In genomic region chr14:105047283-105048016, GRCh38 we compare ENCODE assay signal across 23 cellular contexts. TPM values are rescaled to one million over a fixed set of nuclear protein-coding genes. Genes with fewer than 3 reads are reported as not detected.
A peak's percentile ranks its signal among the peaks of the same experiment; 100 is the strongest.
DNase-seq lines count a peak whose midpoint lies in the region; ATAC-seq, FAIRE-seq and TF ChIP-seq lines count a peak whose summit lies in the region.
"Had no signal": no experiment of that assay in that cellular context is flagged by ENCODE, and none has a peak within 500 bp of the region (broad histone marks: within the 10 kb centered on the region; RNA-seq: fewer than 3 reads in every experiment).

No MANE protein-coding gene starts in this region.

- no peak overlapping the region for H3K27ac ChIP-seq in kidney (ENCODE audit: low read depth in 2 of 2, low read length in 2 of 2)
- H3K27ac ChIP-seq: ascending aorta, gastrocnemius medialis, psoas muscle, thyroid gland, VCaP had no signal

- H3K4me3 ChIP-seq in kidney (ENCODE audit: low read length in 2 of 2), result no peak overlapping the region
- H3K4me3 ChIP-seq: ascending aorta, gastrocnemius medialis, psoas muscle, thyroid gland had no signal

- peak overlapping the region; percentile 37 for H3K27ac Mint-ChIP-seq in stimulated activated naive B cell treated with anti-CD40 and anti-IgM and Interleukin-4, amounts not matched to agents 10 μg/mL and 1 μg/mL and 100 μg/mL, for 72 hours
- H3K27ac Mint-ChIP-seq in HFFc6, result no peak overlapping the region
- H3K27ac Mint-ChIP-seq: activated CD8-positive, alpha-beta memory T cell treated with anti-CD3 and anti-CD28 coated beads, Interleukin-2, amount 10 ng/mL, durations not matched to agents 7 days and 5 days; H9; T-helper 1 cell treated with Interleukin-12 subunit alpha and Interleukin-12 subunit beta and Interleukin-4 antibody, amounts not matched to agents 30 μg/mL and 1 μg/mL, for 36 hours had no signal

- peak; percentile 45 for DNase-seq in stimulated activated CD4-positive, alpha-beta T cell treated with anti-CD3 and anti-CD28 coated beads, Interleukin-15, amount 100 ng/mL, for 24 hours
- no peak for DNase-seq in stimulated activated CD4-positive, alpha-beta T cell treated with anti-CD3 and anti-CD28 coated beads, Interleukin-1b, Interleukin-23, amount 100 ng/mL, for 48 hours
- DNase-seq in kidney, result peak; percentile 77
- DNase-seq in stimulated activated naive B cell treated with anti-CD40 and anti-IgM and Interleukin-4, amounts not matched to agents 10 μg/mL and 1 μg/mL and 100 μg/mL, for 72 hours, result no peak
- DNase-seq in HFFc6, result no peak
- DNase-seq: activated CD8-positive, alpha-beta memory T cell treated with anti-CD3 and anti-CD28 coated beads, Interleukin-2, amount 10 ng/mL, durations not matched to agents 7 days and 5 days; DMS79 treated with DMSO at 0.1 percent for 48 hours; gastrocnemius medialis; H9; NCI-H146; OCI-M1; SHP77 treated with DMSO at 0.1 percent for 48 hours; thyroid gland had no signal

- peak; percentile 6 for TF ChIP-seq POLR2A in GM19193 (IDR thresholded peaks at IDR 0.05; ENCODE audit: extremely low read depth, insufficient read depth, insufficient read length)

- no peaks in the 10 kb centered on the region for H3K36me3 ChIP-seq in kidney (ENCODE audit: control insufficient read depth in 1 of 2, insufficient read depth in 2 of 2, low read length in 2 of 2)
- H3K36me3 ChIP-seq: ascending aorta, gastrocnemius medialis, thyroid gland had no signal

- peak overlapping the region; percentile 13 to 22 for H3K4me3 Mint-ChIP-seq in stimulated activated naive B cell treated with anti-CD40 and anti-IgM and Interleukin-4, amounts not matched to agents 10 μg/mL and 1 μg/mL and 100 μg/mL, for 72 hours
- no peak overlapping the region for H3K4me3 Mint-ChIP-seq in HFFc6
- H3K4me3 Mint-ChIP-seq: activated CD8-positive, alpha-beta memory T cell treated with anti-CD3 and anti-CD28 coated beads, Interleukin-2, amount 10 ng/mL, durations not matched to agents 7 days and 5 days; central memory CD8-positive, alpha-beta T cell; H9; neural crest cell; T-helper 1 cell treated with Interleukin-12 subunit alpha and Interleukin-12 subunit beta and Interleukin-4 antibody, amounts not matched to agents 30 μg/mL and 1 μg/mL, for 36 hours had no signal

- peaks cover 0 to 8% of the 10 kb centered on the region in 2 donors for H3K4me1 ChIP-seq in kidney (ENCODE audit: control insufficient read depth in 1 of 2, insufficient read depth in 1 of 2, low read depth in 1 of 2, low read length in 2 of 2)
- H3K4me1 ChIP-seq: ascending aorta, gastrocnemius medialis, psoas muscle had no signal

- peak; percentile 22 to 39 for ATAC-seq in stimulated activated naive B cell treated with anti-CD40 and anti-IgM and Interleukin-4, amounts not matched to agents 10 μg/mL and 1 μg/mL and 100 μg/mL, for 72 hours (replicated peaks)
- no peak for ATAC-seq in GM18858 (IDR thresholded peaks at IDR 0.05; ENCODE audit: unreplicated experiment)
- ATAC-seq: activated CD8-positive, alpha-beta memory T cell treated with anti-CD3 and anti-CD28 coated beads, Interleukin-2, amount 10 ng/mL, durations not matched to agents 7 days and 5 days; esophagus mucosa; gastrocnemius medialis; psoas muscle had no signal

- peaks cover 27 to 61% of the 10 kb centered on the region in 2 donors for H3K4me1 Mint-ChIP-seq in stimulated activated naive B cell treated with anti-CD40 and anti-IgM and Interleukin-4, amounts not matched to agents 10 μg/mL and 1 μg/mL and 100 μg/mL, for 72 hours
- peaks cover 8% of the 10 kb centered on the region for H3K4me1 Mint-ChIP-seq in HFFc6 (ENCODE audit: low read depth)

- H3K36me3 Mint-ChIP-seq in stimulated activated naive B cell treated with anti-CD40 and anti-IgM and Interleukin-4, amounts not matched to agents 10 μg/mL and 1 μg/mL and 100 μg/mL, for 72 hours, result peaks cover 34 to 48% of the 10 kb centered on the region in 2 donors
- H3K36me3 Mint-ChIP-seq in HFFc6 (ENCODE audit: low read depth), result no peaks in the 10 kb centered on the region

- TF ChIP-seq CTCF in kidney (IDR thresholded peaks at IDR 0.05; ENCODE audit: borderline replicate concordance, extremely low read depth, insufficient read depth) (no peak), HFFc6 (IDR thresholded peaks at IDR 0.05) (no peak)

- intact Hi-C loops in kidney (cut with DNase I), result loop anchor here (10.0 kb wide), 1 partner anchor 73 kb away; the partner anchor contains the start of gene AHNAK2

- H3K27me3 Mint-ChIP-seq in stimulated activated naive B cell treated with anti-CD40 and anti-IgM and Interleukin-4, amounts not matched to agents 10 μg/mL and 1 μg/mL and 100 μg/mL, for 72 hours, result peaks cover 0 to 4% of the 10 kb centered on the region in 2 donors
- H3K27me3 Mint-ChIP-seq in HFFc6 (ENCODE audit: insufficient read depth), result peaks cover 5% of the 10 kb centered on the region

- no peak for FAIRE-seq in kidney (lab: Jason Lieb, UNC)

- H3K9me3 Mint-ChIP-seq in stimulated activated naive B cell treated with anti-CD40 and anti-IgM and Interleukin-4, amounts not matched to agents 10 μg/mL and 1 μg/mL and 100 μg/mL, for 72 hours, result no peaks in the 10 kb centered on the region
- no peaks in the 10 kb centered on the region for H3K9me3 Mint-ChIP-seq in HFFc6
- H3K9me3 Mint-ChIP-seq: central memory CD8-positive, alpha-beta T cell; H9; neural crest cell; T-helper 1 cell treated with Interleukin-12 subunit alpha and Interleukin-12 subunit beta and Interleukin-4 antibody, amounts not matched to agents 30 μg/mL and 1 μg/mL, for 36 hours had no signal

- no peaks in the 10 kb centered on the region for H3K9me3 ChIP-seq in kidney (ENCODE audit: control insufficient read depth in 1 of 2, low read length in 2 of 2)
- H3K9me3 ChIP-seq: ascending aorta, gastrocnemius medialis, psoas muscle, thyroid gland had no signal

- H3K9ac ChIP-seq in kidney (ENCODE audit: low read length in 2 of 2), result no peak overlapping the region

RNA-seq across cellular contexts. Expression of gene GPR132, which starts 17.8 kb away (rescaled TPM):
- 4.2 TPM for total RNA-seq in kidney
- 0.17 TPM for polyA plus RNA-seq in kidney (ENCODE audit: insufficient read depth, low read depth, low replicate concordance)
- total RNA-seq in HFFc6 (2021; fragmentation: NEBNext Ultra II Directional; extraction: Animal tissue kit (Norgen Biotek cat#: 25700)), result under 1 TPM in 2 of 6 experiments, not detected in 4; 0.05 to 0.14 TPM
- total RNA-seq: ascending aorta, M059J, neural crest cell had no signal

RNA-seq across cellular contexts. Expression of gene CDCA4, which starts 26.6 kb away (rescaled TPM):
- 6.3 TPM for total RNA-seq in kidney
- polyA plus RNA-seq in kidney (ENCODE audit: insufficient read depth, low read depth, low replicate concordance), result 4.1 TPM
- 10 to 100 TPM; 11.6 to 20.3 (median 18.4) TPM for total RNA-seq in HFFc6 (2021; fragmentation: NEBNext Ultra II Directional; extraction: Animal tissue kit (Norgen Biotek cat#: 25700))

Comparison
In these comparisons a context has a peak if more than half of its experiments do, and no peak if none do; other contexts are left out.
1. DNase-seq: peak in stimulated activated CD4-positive, alpha-beta T cell treated with anti-CD3 and anti-CD28 coated beads, Interleukin-15, amount 100 ng/mL, for 24 hours (single experiment) and kidney (single experiment); none in stimulated activated CD4-positive, alpha-beta T cell treated with anti-CD3 and anti-CD28 coated beads, Interleukin-1b, Interleukin-23, amount 100 ng/mL, for 48 hours (single experiment), stimulated activated naive B cell treated with anti-CD40 and anti-IgM and Interleukin-4, amounts not matched to agents 10 μg/mL and 1 μg/mL and 100 μg/mL, for 72 hours (single experiment) and HFFc6 (single experiment).